19 cellular contexts compared by ENCODE assay signal in genomic region chr14:91261115-91261514, GRCh38. TPM values are rescaled to one million over a fixed set of nuclear protein-coding genes. Genes with fewer than 3 reads are reported as not detected.
DNase-seq lines count a peak whose midpoint lies in the region; ATAC-seq, FAIRE-seq and TF ChIP-seq lines count a peak whose summit lies in the region.
"Had no signal": no experiment of that assay in that cellular context is flagged by ENCODE, and none has a peak within 500 bp of the region (broad histone marks: within the 10 kb centered on the region; RNA-seq: fewer than 3 reads in every experiment).

No MANE protein-coding gene starts in this region.

- no peaks in the 10 kb centered on the region for H3K36me3 ChIP-seq in DND-41 (ENCODE audit: insufficient read depth, low read length)
- H3K36me3 ChIP-seq in Loucy (ENCODE audit: insufficient read depth, low read length): no peaks in the 10 kb centered on the region
- no peaks in the 10 kb centered on the region for H3K36me3 ChIP-seq in naive thymus-derived CD4-positive, alpha-beta T cell (ENCODE audit: control insufficient read depth in 2 of 3, insufficient read depth in 3 of 3, low read length in 3 of 3)
- H3K36me3 ChIP-seq: ascending aorta, colonic mucosa, HAP-1, neutrophil, right lobe of liver, SJSA1 had no signal

- H3K4me1 Mint-ChIP-seq in naive thymus-derived CD4-positive, alpha-beta T cell: peaks cover 22 to 80% (median 54%) of the 10 kb centered on the region in 7 donors

- peaks cover 0 to 26% (median 3%) of the 10 kb centered on the region in 5 donors for H3K36me3 Mint-ChIP-seq in naive thymus-derived CD4-positive, alpha-beta T cell

- H4K20me1 ChIP-seq in DND-41 (ENCODE audit: insufficient read depth, low read length): no peaks in the 10 kb centered on the region
- H4K20me1 ChIP-seq in Loucy (ENCODE audit: insufficient read depth, low read length, poor library complexity, severe bottlenecking): no peaks in the 10 kb centered on the region

- intact Hi-C loops in naive thymus-derived CD4-positive, alpha-beta T cell (cut with micrococcal nuclease): loop anchor here in 1 of 2 donors (1.0 to 5.0 kb wide), 3 partner anchors 15 to 69 kb away; no protein-coding TSS in a partner anchor

- peaks cover 17% of the 10 kb centered on the region for H3K4me1 ChIP-seq in DND-41 (ENCODE audit: insufficient read depth, low read length)
- peaks cover 21% of the 10 kb centered on the region for H3K4me1 ChIP-seq in Loucy (ENCODE audit: insufficient read depth, low read length, poor library complexity, severe bottlenecking)
- peaks cover 5 to 12% of the 10 kb centered on the region in 2 donors for H3K4me1 ChIP-seq in naive thymus-derived CD4-positive, alpha-beta T cell (ENCODE audit: control insufficient read depth in 2 of 2, insufficient read depth in 2 of 2, low read length in 2 of 2)
- H3K4me1 ChIP-seq: colonic mucosa, SJSA1 had no signal

- H3K4me2 ChIP-seq in DND-41 (ENCODE audit: insufficient read depth, low read length): no peak overlapping the region
- H3K4me2 ChIP-seq in Loucy (ENCODE audit: low read depth, low read length, poor library complexity, severe bottlenecking): peak overlapping the region; percentile 11

- H3K9ac ChIP-seq in DND-41 (ENCODE audit: low read depth, low read length) (no peak overlapping the region), Loucy (ENCODE audit: low read depth, low read length, poor library complexity, severe bottlenecking) (no peak overlapping the region)

- no peak for FAIRE-seq in frontal cortex (lab: Jason Lieb, UNC)
- FAIRE-seq: islet of Langerhans had no signal

- ATAC-seq in DND-41 (ENCODE audit: insufficient read depth, low read depth) (peak; percentile 84), GM18870 (IDR thresholded peaks at IDR 0.05; ENCODE audit: unreplicated experiment) (no peak)
- peak; percentile 66 for ATAC-seq in naive thymus-derived CD4-positive, alpha-beta T cell
- ATAC-seq: right lobe of liver had no signal

- H3K9me2 ChIP-seq in Loucy (replicated peaks; ENCODE audit: low read depth, low read length): no peaks in the 10 kb centered on the region

- peaks cover 0 to 8% (median 0%) of the 10 kb centered on the region in 11 donors for H3K9me3 Mint-ChIP-seq in naive thymus-derived CD4-positive, alpha-beta T cell
- H3K9me3 Mint-ChIP-seq: stimulated activated naive B cell treated with anti-CD40 and anti-IgM and Interleukin-4, amounts not matched to agents 10 μg/mL and 1 μg/mL and 100 μg/mL, for 72 hours had no signal

- H3K79me2 ChIP-seq in DND-41 (ENCODE audit: insufficient read depth, low read length): no peaks in the 10 kb centered on the region
- H3K79me2 ChIP-seq in Loucy (ENCODE audit: insufficient read depth, low read length): no peaks in the 10 kb centered on the region

- H3K27me3 ChIP-seq in DND-41 (ENCODE audit: insufficient read depth, low read length, poor library complexity): no peaks in the 10 kb centered on the region
- H3K27me3 ChIP-seq in Loucy (ENCODE audit: insufficient read depth, low read length, poor library complexity, severe bottlenecking): no peaks in the 10 kb centered on the region
- no peaks in the 10 kb centered on the region for H3K27me3 ChIP-seq in naive thymus-derived CD4-positive, alpha-beta T cell (ENCODE audit: control insufficient read depth in 2 of 2, insufficient read depth in 2 of 2, low read length in 2 of 2)
- H3K27me3 ChIP-seq: ascending aorta, right lobe of liver, SJSA1 had no signal

- CTCF ChIA-PET in naive thymus-derived CD4-positive, alpha-beta T cell (lab: Charles Lee): interaction anchor here (1.0 kb wide), 1 partner anchor 15 kb away, joined by 6 read pairs; no protein-coding TSS in a partner anchor

- POLR2A ChIA-PET in naive thymus-derived CD4-positive, alpha-beta T cell (lab: Charles Lee): interaction anchor here (0.6 to 0.9 kb wide), 2 partner anchors 8 to 17 kb away, joined by 3 to 6 read pairs; partner anchors contain the start of gene GPR68

- H3F3A ChIP-seq in Loucy (ENCODE audit: low read depth): no peaks in the 10 kb centered on the region

- no peak overlapping the region for H2AFZ ChIP-seq in DND-41 (ENCODE audit: low read depth, low read length)
- H2AFZ ChIP-seq in Loucy (ENCODE audit: low read length): no peak overlapping the region

- DNase-seq in DND-41 (peak; percentile 68), frontal cortex (ENCODE audit: low spot score in 2 of 2) (no peak), Kasumi-1 (lab: John Stamatoyannopoulos, UW) (no peak)
- DNase-seq in activated T-cell treated with anti-CD3 and anti-CD28 coated beads, Interleukin-2, amount 50 U/mL, for 48 hours: peak; percentile 62 to 66
- no peak for DNase-seq in naive thymus-derived CD4-positive, alpha-beta T cell
- DNase-seq: C1 segment of cervical spinal cord; colonic mucosa; EL; IMR-90; NCI-H345; right lobe of liver; stimulated activated naive B cell treated with anti-CD40 and anti-IgM and Interleukin-4, amounts not matched to agents 10 μg/mL and 1 μg/mL and 100 μg/mL, for 72 hours had no signal

- peak overlapping the region in 3 of 9 donors; percentile 28 to 88 (median 32) for H3K27ac Mint-ChIP-seq in naive thymus-derived CD4-positive, alpha-beta T cell
- H3K27ac Mint-ChIP-seq: stimulated activated naive B cell treated with anti-CD40 and anti-IgM and Interleukin-4, amounts not matched to agents 10 μg/mL and 1 μg/mL and 100 μg/mL, for 72 hours had no signal

- H3K4me3 Mint-ChIP-seq in naive thymus-derived CD4-positive, alpha-beta T cell: peak overlapping the region in 2 of 10 donors; percentile 18
- H3K4me3 Mint-ChIP-seq: stimulated activated naive B cell treated with anti-CD40 and anti-IgM and Interleukin-4, amounts not matched to agents 10 μg/mL and 1 μg/mL and 100 μg/mL, for 72 hours had no signal

- peak overlapping the region; percentile 44 for H3K27ac ChIP-seq in DND-41 (ENCODE audit: low read length)
- no peak overlapping the region for H3K27ac ChIP-seq in naive thymus-derived CD4-positive, alpha-beta T cell (ENCODE audit: low read depth, low read length)
- H3K27ac ChIP-seq: ascending aorta, colonic mucosa, neutrophil, right lobe of liver, SJSA1 had no signal

- no peak for TF ChIP-seq CTCF in DND-41 (IDR thresholded peaks at IDR 0.05; ENCODE audit: borderline replicate concordance, extremely low read depth, low read length, poor library complexity, severe bottlenecking)
- no peak for TF ChIP-seq CTCF in Loucy (conservative IDR thresholded peaks at IDR 0.05; ENCODE audit: low read length)

- no peak overlapping the region for H3K4me3 ChIP-seq in DND-41 (ENCODE audit: low read depth in 1 of 2, low read length in 2 of 2)
- H3K4me3 ChIP-seq in Loucy (ENCODE audit: low read length, poor library complexity, severe bottlenecking): no peak overlapping the region
- no peak overlapping the region for H3K4me3 ChIP-seq in naive thymus-derived CD4-positive, alpha-beta T cell (ENCODE audit: low read length)
- H3K4me3 ChIP-seq: ascending aorta, colonic mucosa, HAP-1, right lobe of liver, SJSA1 had no signal

- peaks cover 0 to 13% (median 0%) of the 10 kb centered on the region in 5 donors for H3K27me3 Mint-ChIP-seq in naive thymus-derived CD4-positive, alpha-beta T cell

- peaks cover 2% of the 10 kb centered on the region for H3K9me3 ChIP-seq in DND-41 (ENCODE audit: insufficient read depth, low read length, severe bottlenecking)
- H3K9me3 ChIP-seq in Loucy (ENCODE audit: insufficient read depth, low read depth, low read length): no peaks in the 10 kb centered on the region
- no peaks in the 10 kb centered on the region for H3K9me3 ChIP-seq in naive thymus-derived CD4-positive, alpha-beta T cell (ENCODE audit: control insufficient read depth in 2 of 3, low read length in 3 of 3)
- H3K9me3 ChIP-seq: ascending aorta, colonic mucosa, HAP-1, neutrophil, right lobe of liver, SJSA1 had no signal

RNA-seq across cellular contexts. Expression of gene GPR68, which starts 16.6 kb away (rescaled TPM):
- 10 to 100 TPM in 1 of 5 experiments, 1 to 10 TPM in 3, under 1 TPM in 1; 0.86 to 38.6 (median 2.3) TPM for total RNA-seq in naive thymus-derived CD4-positive, alpha-beta T cell
- polyA plus RNA-seq in naive thymus-derived CD4-positive, alpha-beta T cell: under 1 TPM in 1 of 2 donors, not detected in 1; 0.67 TPM
- total RNA-seq in frontal cortex: 4.9 TPM
- total RNA-seq: ascending aorta, SJSA1 had no signal

Comparison
In these comparisons a context has a peak if more than half of its experiments do, and no peak if none do; other contexts are left out.
1. DNase-seq: peak in DND-41 (single experiment) and activated T-cell treated with anti-CD3 and anti-CD28 coated beads, Interleukin-2, amount 50 U/mL, for 48 hours (2 of 2); none in naive thymus-derived CD4-positive, alpha-beta T cell (0 of 9), frontal cortex (0 of 2) and Kasumi-1 (0 of 2).